15 cellular contexts compared by ENCODE assay signal in the genomic region with DNA sequence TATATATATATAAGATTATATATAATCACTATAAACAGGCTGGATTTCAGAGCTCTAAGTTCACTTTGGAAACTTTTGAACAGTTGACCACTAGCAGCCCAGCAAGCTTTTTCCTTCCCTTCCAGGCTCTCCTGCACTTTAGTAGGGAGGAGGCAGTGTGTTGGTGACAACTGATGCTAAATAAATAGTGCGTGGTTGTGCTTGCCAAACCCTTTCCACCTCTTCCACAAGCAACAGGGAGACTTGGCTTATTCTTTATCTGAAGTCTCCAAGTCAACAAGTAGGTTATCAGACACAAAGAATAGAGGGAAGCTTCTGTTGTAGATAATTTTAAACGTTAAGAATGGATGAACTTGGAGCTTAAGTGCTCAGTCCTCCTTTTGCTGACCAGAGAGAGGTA.
DNase-seq lines count a peak whose midpoint lies in the region; ATAC-seq and TF ChIP-seq lines count a peak whose summit lies in the region.
"Had no signal": no experiment of that assay in that cellular context is flagged by ENCODE, and none has a peak within 500 bp of the region (broad histone marks: within the 10 kb centered on the region; RNA-seq: fewer than 3 reads in every experiment).

No MANE protein-coding gene starts in this region.

- no peak for TF ChIP-seq POLR2A in heart left ventricle (IDR thresholded peaks at IDR 0.05)

- no peak for TF ChIP-seq CTCF in heart left ventricle (IDR thresholded peaks at IDR 0.05)

- H3K4me1 ChIP-seq in right cardiac atrium (ENCODE audit: control insufficient read depth, insufficient read depth, low read length): no peaks in the 10 kb centered on the region
- no peaks in the 10 kb centered on the region for H3K4me1 ChIP-seq in heart left ventricle
- H3K4me1 ChIP-seq: BLaER1 treated with 17β-estradiol and CSF1 and Interleukin-3, amounts not matched to agents 10 nM and 100 nM had no signal

- H3K4me3 ChIP-seq in right cardiac atrium (ENCODE audit: low read length) (no peak overlapping the region), heart left ventricle (no peak overlapping the region)
- H3K4me3 ChIP-seq: BLaER1 treated with 17β-estradiol and CSF1 and Interleukin-3, amounts not matched to agents 10 nM and 100 nM had no signal

- intact Hi-C loops in right cardiac atrium (cut with DNase I): no loop called here
- intact Hi-C loops in heart left ventricle (cut with DNase I): no loop called here

- H3K27me3 ChIP-seq in right cardiac atrium (ENCODE audit: control insufficient read depth, insufficient read depth) (no peaks in the 10 kb centered on the region), heart left ventricle (no peaks in the 10 kb centered on the region)
- H3K27me3 ChIP-seq: BLaER1 treated with 17β-estradiol and CSF1 and Interleukin-3, amounts not matched to agents 10 nM and 100 nM had no signal

- DNase-seq in NCI-H1092 treated with DMSO at 0.1 percent for 48 hours (lab: John Stamatoyannopoulos, UW): peak; percentile 41
- DNase-seq in NCI-H1092 (lab: John Stamatoyannopoulos, UW): no peak
- no peak for DNase-seq in right cardiac atrium
- no peak for DNase-seq in heart left ventricle
- DNase-seq in NCI-H2196 treated with DMSO at 0.1 percent for 48 hours (lab: John Stamatoyannopoulos, UW; ENCODE audit: unreplicated experiment): peak; percentile 39
- no peak for DNase-seq in hypothalamus (lab: John Stamatoyannopoulos, UW)
- no peak for DNase-seq in HUDEP-2 (lab: John Stamatoyannopoulos, UW; ENCODE audit: unreplicated experiment in 76 of 76)
- no peak for DNase-seq in GM03348 (ENCODE audit: low spot score)
- DNase-seq: 8988T; Calu3; CD4-positive, CD25-positive, alpha-beta regulatory T cell; DMS 273 treated with DMSO at 0.1 percent for 48 hours; GF-D8 had no signal

- ATAC-seq in right cardiac atrium (peak; percentile 63 to 73), heart left ventricle (no peak)
- ATAC-seq: HCT116 had no signal

- H3K9me3 ChIP-seq in right cardiac atrium (ENCODE audit: control insufficient read depth, low read length): no peaks in the 10 kb centered on the region
- H3K9me3 ChIP-seq in heart left ventricle: no peaks in the 10 kb centered on the region
- H3K9me3 ChIP-seq: BLaER1 treated with 17β-estradiol and CSF1 and Interleukin-3, amounts not matched to agents 10 nM and 100 nM had no signal

- H3K36me3 ChIP-seq in heart left ventricle: no peaks in the 10 kb centered on the region
- H3K36me3 ChIP-seq: BLaER1 treated with 17β-estradiol and CSF1 and Interleukin-3, amounts not matched to agents 10 nM and 100 nM had no signal

- no peak overlapping the region for H3K27ac ChIP-seq in right cardiac atrium (ENCODE audit: low read length)
- H3K27ac ChIP-seq in heart left ventricle: no peak overlapping the region
- H3K27ac ChIP-seq: BLaER1 treated with 17β-estradiol and CSF1 and Interleukin-3, amounts not matched to agents 10 nM and 100 nM had no signal

- WGBS in right cardiac atrium: 22% methylated on average over 2 of the region's 2 CpGs
- 25 to 42% (median 37%) methylated on average over 2 of the region's 2 CpGs for WGBS in heart left ventricle, 4 donors

Comparison
In these comparisons a context has a peak if more than half of its experiments do, and no peak if none do; other contexts are left out.
1. DNase-seq: peak in NCI-H1092 treated with DMSO at 0.1 percent for 48 hours (single experiment) and NCI-H2196 treated with DMSO at 0.1 percent for 48 hours (single experiment); none in NCI-H1092 (single experiment), right cardiac atrium (0 of 3), heart left ventricle (0 of 5), hypothalamus (0 of 51), HUDEP-2 (0 of 76) and GM03348 (single experiment).
2. ATAC-seq: peak in right cardiac atrium (2 of 2); none in heart left ventricle (0 of 4).